2 cellular contexts compared by ENCODE assay signal in genomic region chr16:1690810-1691209, GRCh38.
TF ChIP-seq lines count a peak whose summit lies in the region.

No MANE protein-coding gene starts in this region.

TF ChIP-seq in HEK293, 187 proteins besides CTCF, POLR2A, EP300 and RAD21:
- TF ChIP-seq ZNF121 (tag by site-specific recombination; IDR thresholded peaks at IDR 0.05): no peak
- peak; percentile 52; the same call in 1 of the 2 replicates for TF ChIP-seq ZNF768 (tag by site-specific recombination; IDR thresholded peaks at IDR 0.05)
- TF ChIP-seq ZNF19 (tag by site-specific recombination; IDR thresholded peaks at IDR 0.05; ENCODE audit: low read depth): no peak
- TF ChIP-seq ZNF777 (tag by site-specific recombination; IDR thresholded peaks at IDR 0.05; ENCODE audit: borderline replicate concordance): no peak

TF ChIP-seq in K562, 482 proteins besides CTCF, POLR2A, EP300 and RAD21:
- TF ChIP-seq, protein P1, sequence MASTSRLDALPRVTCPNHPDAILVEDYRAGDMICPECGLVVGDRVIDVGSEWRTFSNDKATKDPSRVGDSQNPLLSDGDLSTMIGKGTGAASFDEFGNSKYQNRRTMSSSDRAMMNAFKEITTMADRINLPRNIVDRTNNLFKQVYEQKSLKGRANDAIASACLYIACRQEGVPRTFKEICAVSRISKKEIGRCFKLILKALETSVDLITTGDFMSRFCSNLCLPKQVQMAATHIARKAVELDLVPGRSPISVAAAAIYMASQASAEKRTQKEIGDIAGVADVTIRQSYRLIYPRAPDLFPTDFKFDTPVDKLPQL (IDR thresholded peaks at IDR 0.05; ENCODE audit: extremely low read depth, insufficient read length): no peak
- TF ChIP-seq NFE2 (IDR thresholded peaks at IDR 0.05; ENCODE audit: low read depth) (no peak), ZNF175 (CRISPR knock-in tag; IDR thresholded peaks at IDR 0.05; ENCODE audit: low read depth) (no peak), ZNF57 (CRISPR knock-in tag; IDR thresholded peaks at IDR 0.05) (no peak), ZKSCAN3 (CRISPR knock-in tag; IDR thresholded peaks at IDR 0.05) (no peak), ZNF695 (CRISPR knock-in tag; IDR thresholded peaks at IDR 0.05) (no peak), OTX1 (CRISPR knock-in tag; IDR thresholded peaks at IDR 0.05) (no peak), FOXP1 (CRISPR knock-in tag; IDR thresholded peaks at IDR 0.05) (no peak), KDM1A (IDR thresholded peaks at IDR 0.05) (0 out of 4 replicates have a peak, but pooled peaks of 1 of the 2 experiments have one; percentile 14), ZFP36 (IDR thresholded peaks at IDR 0.05; ENCODE audit: low read depth, low read length, partially characterized antibody) (peak; percentile 24), HSF4 (CRISPR knock-in tag; IDR thresholded peaks at IDR 0.05; ENCODE audit: borderline replicate concordance) (no peak), BCOR (IDR thresholded peaks at IDR 0.05) (peak; percentile 67; the same call in 1 of the 2 replicates), RBM25 (IDR thresholded peaks at IDR 0.05; ENCODE audit: low read depth, low read length, severe bottlenecking) (peak; percentile 66)
- TF ChIP-seq, protein P2, sequence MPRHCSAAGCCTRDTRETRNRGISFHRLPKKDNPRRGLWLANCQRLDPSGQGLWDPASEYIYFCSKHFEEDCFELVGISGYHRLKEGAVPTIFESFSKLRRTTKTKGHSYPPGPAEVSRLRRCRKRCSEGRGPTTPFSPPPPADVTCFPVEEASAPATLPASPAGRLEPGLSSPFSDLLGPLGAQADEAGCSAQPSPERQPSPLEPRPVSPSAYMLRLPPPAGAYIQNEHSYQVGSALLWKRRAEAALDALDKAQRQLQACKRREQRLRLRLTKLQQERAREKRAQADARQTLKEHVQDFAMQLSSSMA (CRISPR knock-in tag; IDR thresholded peaks at IDR 0.05): no peak
- TF ChIP-seq, protein P3, sequence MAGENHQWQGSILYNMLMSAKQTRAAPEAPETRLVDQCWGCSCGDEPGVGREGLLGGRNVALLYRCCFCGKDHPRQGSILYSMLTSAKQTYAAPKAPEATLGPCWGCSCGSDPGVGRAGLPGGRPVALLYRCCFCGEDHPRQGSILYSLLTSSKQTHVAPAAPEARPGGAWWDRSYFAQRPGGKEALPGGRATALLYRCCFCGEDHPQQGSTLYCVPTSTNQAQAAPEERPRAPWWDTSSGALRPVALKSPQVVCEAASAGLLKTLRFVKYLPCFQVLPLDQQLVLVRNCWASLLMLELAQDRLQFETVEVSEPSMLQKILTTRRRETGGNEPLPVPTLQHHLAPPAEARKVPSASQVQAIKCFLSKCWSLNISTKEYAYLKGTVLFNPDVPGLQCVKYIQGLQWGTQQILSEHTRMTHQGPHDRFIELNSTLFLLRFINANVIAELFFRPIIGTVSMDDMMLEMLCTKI (IDR thresholded peaks at IDR 0.05; ENCODE audit: partially characterized antibody): no peak
